8 cellular contexts compared by ENCODE assay signal in the genomic region with DNA sequence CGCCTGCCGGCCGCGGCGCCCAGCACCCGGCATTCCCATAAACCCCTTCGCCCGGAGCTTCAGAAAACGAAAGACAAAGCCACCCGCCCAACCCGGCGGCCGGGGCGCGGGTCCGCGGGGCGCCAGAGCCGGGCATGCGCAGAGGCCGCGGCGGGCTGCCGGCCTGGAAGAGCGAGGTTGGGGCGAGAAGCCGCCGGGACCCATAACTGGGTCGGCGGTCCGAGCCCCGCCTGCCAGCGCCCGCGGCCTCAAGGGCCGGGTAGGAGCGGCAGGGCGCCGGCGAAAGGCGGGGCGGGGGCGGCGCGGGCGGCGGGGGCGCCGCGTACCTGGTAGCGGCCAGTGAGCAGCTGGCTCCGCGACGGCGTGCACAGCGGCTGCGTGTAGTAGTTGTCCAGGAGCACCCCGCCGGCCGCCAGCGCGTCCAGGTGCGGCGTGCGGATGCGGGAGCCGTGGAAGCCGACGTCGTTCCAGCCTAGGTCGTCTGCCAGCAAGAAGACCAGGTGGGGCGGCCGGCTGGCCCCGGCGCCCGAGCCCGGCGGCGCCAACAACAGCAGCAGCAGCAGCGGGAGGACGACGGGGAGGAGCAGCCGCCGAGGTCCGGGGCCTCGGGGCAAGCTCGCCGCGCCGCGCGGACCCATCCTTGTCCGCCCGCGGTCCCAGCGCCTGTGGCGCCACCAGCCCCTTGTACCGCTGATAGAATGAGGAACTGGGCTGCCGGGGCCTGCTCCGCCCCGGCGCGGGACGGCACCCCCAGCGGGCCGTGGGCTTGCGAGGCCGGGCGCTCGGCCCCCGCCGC.
DNase-seq lines count a peak whose midpoint lies in the region; ATAC-seq and TF ChIP-seq lines count a peak whose summit lies in the region.

A gene (minus strand): TSS at position 700 of the 796 bp plus-strand sequence. CDS start 62 bp downstream, at position 638.

- peaks cover 4% of the 10 kb centered on the region for H3K27me3 Mint-ChIP-seq in nephron (ENCODE audit: low read depth)
- no peaks in the 10 kb centered on the region for H3K27me3 Mint-ChIP-seq in stimulated activated naive CD8-positive, alpha-beta T cell treated with anti-CD3 and anti-CD28 coated beads, Interleukin-15, amount 100 ng/mL, for 72 hours

- DNase-seq in EH (ENCODE audit: low read depth) (peak; percentile 88), GOT3 (lab: John Stamatoyannopoulos, UW) (peak; percentile 51), LNCaP clone FGC (ENCODE audit: low read depth) (peak; percentile 31), RWPE1 (ENCODE audit: low spot score) (peak; percentile 96), fibroblast of pulmonary artery (ENCODE audit: low read depth) (peak; percentile 81)
- peak; percentile 76 for DNase-seq in activated T-helper 9 cell treated with anti-CD3 and anti-CD28 coated beads, Interleukin-2, amount 50 U/mL, for 16 hours (ENCODE audit: low read depth)
- peak; percentile 70 to 77 for DNase-seq in stimulated activated naive CD8-positive, alpha-beta T cell treated with anti-CD3 and anti-CD28 coated beads, Interleukin-15, amount 100 ng/mL, for 72 hours

- peak; percentile 68 for ATAC-seq in stimulated activated naive CD8-positive, alpha-beta T cell treated with anti-CD3 and anti-CD28 coated beads, Interleukin-15, amount 100 ng/mL, for 72 hours

- peak within 1 kb of the TSS; percentile 95 to 99 (median 99) for H3K27ac Mint-ChIP-seq in nephron
- H3K27ac Mint-ChIP-seq in stimulated activated naive CD8-positive, alpha-beta T cell treated with anti-CD3 and anti-CD28 coated beads, Interleukin-15, amount 100 ng/mL, for 72 hours, result peak within 1 kb of the TSS; percentile 97 to 98

- H3K27ac ChIP-seq in RWPE1, result peak within 1 kb of the TSS; percentile 97

- TF ChIP-seq CTCF in LNCaP clone FGC (IDR thresholded peaks at IDR 0.05; ENCODE audit: control insufficient read depth, extremely low read depth, insufficient read depth) (0 out of 2 replicates have a peak, but pooled peaks have one; percentile 15), RWPE1 (conservative IDR thresholded peaks at IDR 0.05; ENCODE audit: low read depth) (0 out of 2 replicates have a peak, but pooled peaks have one; percentile 0), fibroblast of pulmonary artery (IDR thresholded peaks at IDR 0.05; ENCODE audit: low read length, missing control alignments) (peak; percentile 33), nephron (IDR thresholded peaks at IDR 0.05; ENCODE audit: unreplicated experiment in 3 of 3) (no peak)

- peak within 1 kb of the TSS; percentile 51 for H3K4me3 ChIP-seq in LNCaP clone FGC (ENCODE audit: low read depth, low read length)
- peak within 1 kb of the TSS; percentile 69 for H3K4me3 ChIP-seq in fibroblast of pulmonary artery (replicated peaks; ENCODE audit: low read depth, low read length)

- H3K36me3 Mint-ChIP-seq in nephron (ENCODE audit: low read depth), result no peaks in the 10 kb centered on the region

- peaks cover 35% of the 10 kb centered on the region for H3K4me1 Mint-ChIP-seq in nephron
- peaks cover 54% of the 10 kb centered on the region for H3K4me1 Mint-ChIP-seq in stimulated activated naive CD8-positive, alpha-beta T cell treated with anti-CD3 and anti-CD28 coated beads, Interleukin-15, amount 100 ng/mL, for 72 hours

- CTCF ChIA-PET in RWPE1 (lab: Yijun Ruan, JAX), result interaction anchor here (0.6 to 2.0 kb wide), 8 partner anchors 19 to 318 kb away, joined by 3 to 5 read pairs (median 4); no protein-coding TSS in a partner anchor

- no peaks in the 10 kb centered on the region for H3K9me3 Mint-ChIP-seq in nephron
- no peaks in the 10 kb centered on the region for H3K9me3 Mint-ChIP-seq in stimulated activated naive CD8-positive, alpha-beta T cell treated with anti-CD3 and anti-CD28 coated beads, Interleukin-15, amount 100 ng/mL, for 72 hours

- POLR2A ChIA-PET in RWPE1 (lab: Yijun Ruan, JAX; ENCODE audit: low non-redundant PET), result interaction anchor here (0.6 kb wide), 1 partner anchor 207 kb away, joined by 3 read pairs; no protein-coding TSS in a partner anchor

- peak within 1 kb of the TSS; percentile 90 to 95 (median 94) for H3K4me3 Mint-ChIP-seq in nephron
- H3K4me3 Mint-ChIP-seq in stimulated activated naive CD8-positive, alpha-beta T cell treated with anti-CD3 and anti-CD28 coated beads, Interleukin-15, amount 100 ng/mL, for 72 hours, result peak within 1 kb of the TSS; percentile 91

Comparison
In these comparisons a context has a peak if more than half of its experiments do, and no peak if none do; other contexts are left out.
1. Peak in every context shown above with its lines: DNase-seq, ATAC-seq, H3K4me3 ChIP-seq and H3K27ac ChIP-seq.
2. DNase-seq: peak in every context shown above with its lines; median percentile 96 in RWPE1; 88 in EH; 81 in fibroblast of pulmonary artery; 76 in activated T-helper 9 cell treated with anti-CD3 and anti-CD28 coated beads, Interleukin-2, amount 50 U/mL, for 16 hours; 74 in stimulated activated naive CD8-positive, alpha-beta T cell treated with anti-CD3 and anti-CD28 coated beads, Interleukin-15, amount 100 ng/mL, for 72 hours; 51 in GOT3; 31 in LNCaP clone FGC.
3. CTCF ChIP-seq: peak in LNCaP clone FGC (single experiment), RWPE1 (single experiment) and fibroblast of pulmonary artery (single experiment); none in nephron (0 of 3).